1 cellular context compared by ENCODE assay signal in genomic region chr19:57947088-57947418, GRCh38.
TF ChIP-seq lines count a peak whose summit lies in the region.

No MANE protein-coding gene starts in this region.

TF ChIP-seq in GM23338, 12 proteins besides CTCF, POLR2A, EP300 and RAD21 (continued from another document):
- no peak for TF ChIP-seq REST (IDR thresholded peaks at IDR 0.05; ENCODE audit: unreplicated experiment)
- TF ChIP-seq JUNB (IDR thresholded peaks at IDR 0.05; ENCODE audit: unreplicated experiment): no peak
